In genomic region chr6:26421259-26422144, GRCh38 we compare ENCODE assay signal across 8 cellular contexts. TPM values are rescaled to one million over a fixed set of nuclear protein-coding genes. Genes with fewer than 3 reads are reported as not detected.
DNase-seq lines count a peak whose midpoint lies in the region; ATAC-seq and TF ChIP-seq lines count a peak whose summit lies in the region.

No MANE protein-coding gene starts in this region.

- H3K36me3 ChIP-seq in HAP-1 (replicated peaks) = peaks cover 5% of the 10 kb centered on the region; the same call in 1 of the 2 replicates
- peaks cover 0 to 4% of the 10 kb centered on the region in 2 donors for H3K36me3 ChIP-seq in gastroesophageal sphincter
- no peaks in the 10 kb centered on the region for H3K36me3 ChIP-seq in neural cell (ENCODE audit: insufficient read depth, low read length)
- H3K36me3 ChIP-seq in vagina = no peaks in the 10 kb centered on the region

- 0 to 1% methylated on average over 19 to 22 of the region's 31 CpGs for WGBS in gastroesophageal sphincter (ENCODE audit: low coverage in 1 of 2), 2 donors

- no peak for TF ChIP-seq CTCF in gastroesophageal sphincter (IDR thresholded peaks at IDR 0.05)
- TF ChIP-seq CTCF in neural cell (IDR thresholded peaks at IDR 0.05; ENCODE audit: poor library complexity, severe bottlenecking) = no peak
- TF ChIP-seq CTCF in vagina (IDR thresholded peaks at IDR 0.05) = no peak

- peak; percentile 99 for ATAC-seq in gastroesophageal sphincter

- TF ChIP-seq EP300 in gastroesophageal sphincter (IDR thresholded peaks at IDR 0.05) (no peak), neural cell (conservative IDR thresholded peaks at IDR 0.05; ENCODE audit: poor library complexity, severe bottlenecking) (no peak)

- no peaks in the 10 kb centered on the region for H3F3A ChIP-seq in neural cell (ENCODE audit: insufficient read depth, low read length, poor library complexity, severe bottlenecking)

- H3K79me2 ChIP-seq in neural cell (replicated peaks; ENCODE audit: insufficient read depth, low read length) = no peaks in the 10 kb centered on the region

- H2AFZ ChIP-seq in neural cell (ENCODE audit: low read depth, low read length) = peak overlapping the region; percentile 24

- H3K9me2 ChIP-seq in neural cell (ENCODE audit: insufficient read depth, low read length) = no peaks in the 10 kb centered on the region

- no peaks in the 10 kb centered on the region for H4K20me1 ChIP-seq in neural cell (ENCODE audit: insufficient read depth)

- peak overlapping the region; percentile 37 for H3K9ac ChIP-seq in neural cell (ENCODE audit: low read length)

- H3K4me2 ChIP-seq in neural cell (ENCODE audit: low read length) = peak overlapping the region; percentile 62

- H3K9me3 ChIP-seq in HAP-1 = peaks cover 4% of the 10 kb centered on the region; the same call in 1 of the 2 replicates
- no peaks in the 10 kb centered on the region for H3K9me3 ChIP-seq in gastroesophageal sphincter
- H3K9me3 ChIP-seq in neural cell (ENCODE audit: low read length) = no peaks in the 10 kb centered on the region
- no peaks in the 10 kb centered on the region for H3K9me3 ChIP-seq in vagina

- DNase-seq in GM04504 (ENCODE audit: low read depth) (peak; percentile 79), HAP-1 (ENCODE audit: low spot score in 2 of 2) (peak; percentile 78 to 90), LoVo (ENCODE audit: low spot score) (peak; percentile 85), SHP77 (lab: John Stamatoyannopoulos, UW) (peak; percentile 81 to 86), vagina (ENCODE audit: extremely low spot score in 2 of 2) (peak in 1 of 2 donors; percentile 92)
- peak; percentile 45 for DNase-seq in activated naive CD4-positive, alpha-beta T cell treated with Interleukin-2 at 50 U/mL for 16 hours

- H3K4me1 ChIP-seq in HAP-1 (peaks cover 4% of the 10 kb centered on the region), gastroesophageal sphincter (peaks cover 3 to 51% (median 17%) of the 10 kb centered on the region in 3 donors), vagina (peaks cover 40% of the 10 kb centered on the region)

- no peaks in the 10 kb centered on the region for H3K27me3 ChIP-seq in HAP-1 (ENCODE audit: low read depth)
- no peaks in the 10 kb centered on the region for H3K27me3 ChIP-seq in gastroesophageal sphincter
- no peaks in the 10 kb centered on the region for H3K27me3 ChIP-seq in neural cell (ENCODE audit: insufficient read depth, low read depth, low read length)
- H3K27me3 ChIP-seq in vagina = no peaks in the 10 kb centered on the region

- no peak for TF ChIP-seq RAD21 in neural cell (conservative IDR thresholded peaks at IDR 0.05)

- peak overlapping the region; percentile 58 for H3K4me3 ChIP-seq in HAP-1
- peak overlapping the region; percentile 81 to 97 for H3K4me3 ChIP-seq in gastroesophageal sphincter
- peak overlapping the region; percentile 71 for H3K4me3 ChIP-seq in neural cell (ENCODE audit: low read length)
- H3K4me3 ChIP-seq in vagina = peak overlapping the region; percentile 78 to 79

- TF ChIP-seq POLR2A in gastroesophageal sphincter (IDR thresholded peaks at IDR 0.05) (no peak), vagina (IDR thresholded peaks at IDR 0.05) (no peak)

- peak overlapping the region; percentile 75 to 93 (median 87) for H3K27ac ChIP-seq in gastroesophageal sphincter
- H3K27ac ChIP-seq in neural cell (ENCODE audit: low read length) = no peak overlapping the region
- peak overlapping the region; percentile 97 for H3K27ac ChIP-seq in vagina

- in situ Hi-C loops in HAP-1 (cut with MboI; ENCODE audit: low sequenced_read_pairs) = no loop called here

- intact Hi-C loops in vagina (cut with DNase I) = no loop called here

TF ChIP-seq in neural cell, 6 proteins besides CTCF, POLR2A, EP300 and RAD21:
- no peak for TF ChIP-seq TAF1 (IDR thresholded peaks at IDR 0.05; ENCODE audit: low read depth)
- TF ChIP-seq REST (IDR thresholded peaks at IDR 0.05; ENCODE audit: borderline replicate concordance) = no peak
- TF ChIP-seq POLR2AphosphoS5 (IDR thresholded peaks at IDR 0.05) = no peak
- no peak for TF ChIP-seq EZH2 (IDR thresholded peaks at IDR 0.05; ENCODE audit: borderline replicate concordance, insufficient read depth, low read length, poor library complexity, severe bottlenecking)
- no peak for TF ChIP-seq SMC3 (conservative IDR thresholded peaks at IDR 0.05; ENCODE audit: poor library complexity)
- TF ChIP-seq MXI1 (conservative IDR thresholded peaks at IDR 0.05; ENCODE audit: poor library complexity, severe bottlenecking) = no peak
TF ChIP-seq in neural cell: peak in this region for 0.

RNA-seq across cellular contexts. Expression of gene BTN3A3, which starts 18.8 kb away (rescaled TPM):
- total RNA-seq in gastroesophageal sphincter (10 to 100 TPM in 2 of 4 donors, 1 to 10 TPM in 2; 5.0 to 13.4 (median 8.2) TPM), vagina (13.0 TPM)
- not detected in 2 replicates for polyA plus RNA-seq in neural cell
- polyA minus RNA-seq in neural cell = not detected in 2 replicates

RNA-seq across cellular contexts. Expression of gene BTN3A1, which starts 19.4 kb away (rescaled TPM):
- total RNA-seq in gastroesophageal sphincter = 10 to 100 TPM in 1 of 4 donors, 1 to 10 TPM in 3; 7.5 to 14.3 (median 8.2) TPM
- polyA plus RNA-seq in neural cell = 31.3 and 38.2 TPM in 2 replicates
- polyA minus RNA-seq in neural cell = 23.9 and 32.6 TPM in 2 replicates
- total RNA-seq in vagina = 16.7 TPM

RNA-seq across cellular contexts. Expression of gene BTN2A1, which starts 36.3 kb away (rescaled TPM):
- 10 to 100 TPM; 14.7 to 23.9 (median 18.2) TPM for total RNA-seq in gastroesophageal sphincter
- 33.8 and 35.3 TPM in 2 replicates for polyA plus RNA-seq in neural cell
- polyA minus RNA-seq in neural cell = 28.9 and 29.7 TPM in 2 replicates
- 18.4 TPM for total RNA-seq in vagina

RNA-seq across cellular contexts. Expression of gene BTN2A2, which starts 38.6 kb away (rescaled TPM):
- 10 to 100 TPM in 1 of 4 donors, 1 to 10 TPM in 3; 6.3 to 16.3 (median 7.1) TPM for total RNA-seq in gastroesophageal sphincter
- 3.2 and 3.8 TPM in 2 replicates for polyA plus RNA-seq in neural cell
- polyA minus RNA-seq in neural cell = 1.5 and 1.7 TPM in 2 replicates
- total RNA-seq in vagina = 6.1 TPM

RNA-seq across cellular contexts. Expression of gene BTN3A2, which starts 56.5 kb away (rescaled TPM):
- total RNA-seq in gastroesophageal sphincter (10 to 100 TPM in 2 of 4 donors, 1 to 10 TPM in 2; 6.7 to 13.9 (median 10.2) TPM), vagina (18.2 TPM)
- polyA plus RNA-seq in neural cell = 0.42 and 2.2 TPM in 2 replicates
- 4.1 and 5.4 TPM in 2 replicates for polyA minus RNA-seq in neural cell
